8 cellular contexts compared by ENCODE assay signal in the genomic region with DNA sequence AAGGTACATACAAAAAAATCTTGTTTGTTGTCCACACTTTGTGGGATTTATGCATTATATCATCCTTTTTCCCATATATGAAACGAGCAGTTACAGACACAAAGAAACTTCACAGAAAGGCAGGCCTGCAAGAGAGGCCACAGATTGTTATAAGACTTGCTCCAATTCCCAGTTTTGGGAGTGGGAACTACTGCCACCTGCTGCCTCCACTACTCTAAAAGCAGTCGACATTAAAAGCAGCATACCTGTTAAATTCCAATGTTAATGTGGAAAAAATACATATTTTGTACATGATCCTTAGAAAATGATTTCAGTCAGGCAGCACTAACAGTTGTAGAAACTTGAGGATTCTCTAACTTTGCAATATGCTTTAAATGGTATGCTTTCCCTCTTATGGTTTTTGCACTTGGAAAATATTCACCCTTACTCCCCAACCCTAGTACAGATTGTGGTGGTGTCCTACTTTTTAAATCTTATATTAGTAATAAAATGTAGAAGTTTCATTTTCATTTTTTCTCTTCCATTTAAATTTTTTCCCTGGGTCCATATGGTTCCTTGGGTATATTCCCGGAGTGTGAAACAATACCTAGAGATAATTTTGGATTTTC. TPM values are rescaled to one million over a fixed set of nuclear protein-coding genes. Genes with fewer than 3 reads are reported as not detected.
DNase-seq lines count a peak whose midpoint lies in the region; ATAC-seq, FAIRE-seq and TF ChIP-seq lines count a peak whose summit lies in the region.

No MANE protein-coding gene starts in this region.

- peaks cover 7% of the 10 kb centered on the region for H3K4me1 ChIP-seq in mesendoderm (ENCODE audit: control insufficient read depth, low read depth, low read length)

- TF ChIP-seq CTCF in D721Med (IDR thresholded peaks at IDR 0.05; ENCODE audit: insufficient read depth, missing control alignments) (peak; percentile 69), cardiac fibroblast (IDR thresholded peaks at IDR 0.05; ENCODE audit: low read depth, low read length) (peak; percentile 52)

- no peak overlapping the region for H2BK120ac ChIP-seq in mesendoderm (ENCODE audit: low read depth, low read length)

- H3K23ac ChIP-seq in mesendoderm (ENCODE audit: low read length): no peak overlapping the region

- H4K8ac ChIP-seq in mesendoderm (ENCODE audit: low read depth, low read length): no peak overlapping the region

- no peak overlapping the region for H3K4me2 ChIP-seq in mesendoderm (ENCODE audit: low read length)

- H3K27me3 ChIP-seq in mesendoderm (ENCODE audit: insufficient read depth, low read length, poor library complexity): no peaks in the 10 kb centered on the region

- no peak overlapping the region for H2AK5ac ChIP-seq in mesendoderm (ENCODE audit: low read length)

- H3K27ac ChIP-seq in mesendoderm (ENCODE audit: low read depth, low read length): no peak overlapping the region

- no CpG with 5 or more reads among the region's 3 CpGs for WGBS in mesendoderm (ENCODE audit: extremely low coverage, insufficient coverage, low lambda C conversion rate)

- DNase-seq in D721Med (ENCODE audit: insufficient read length, low spot score): no peak
- DNase-seq in NCI-H2196 (lab: John Stamatoyannopoulos, UW; ENCODE audit: unreplicated experiment): peak; percentile 63
- DNase-seq in cardiac fibroblast (ENCODE audit: low read depth in 2 of 2): peak; percentile 62 to 63
- DNase-seq in mesendoderm: peak; percentile 61
- DNase-seq in activated CD4-positive, alpha-beta T cell treated with anti-CD3 and anti-CD28 coated beads, Interleukin-2, amount 50 U/mL, for 1 hour: no peak

- H3K4me3 ChIP-seq in cardiac fibroblast (replicated peaks in 1 of 2; ENCODE audit: low read depth in 2 of 2, low read length in 2 of 2): no peak overlapping the region
- H3K4me3 ChIP-seq in mesendoderm (ENCODE audit: low read length): no peak overlapping the region

- no peak overlapping the region for H4K5ac ChIP-seq in mesendoderm (ENCODE audit: low read length)

- FAIRE-seq in D721Med (lab: Jason Lieb, UNC): no peak

- no peak overlapping the region for H2BK5ac ChIP-seq in mesendoderm (ENCODE audit: low read length)

- H3K9ac ChIP-seq in mesendoderm (ENCODE audit: low read length): no peak overlapping the region

- H3K4ac ChIP-seq in mesendoderm (ENCODE audit: low read depth, low read length): no peak overlapping the region

- H2BK15ac ChIP-seq in mesendoderm (replicated peaks; ENCODE audit: low read depth): no peak overlapping the region

- H3K18ac ChIP-seq in mesendoderm (ENCODE audit: low read length): no peak overlapping the region

- no peaks in the 10 kb centered on the region for H3K36me3 ChIP-seq in mesendoderm (ENCODE audit: control insufficient read depth, insufficient read depth, low read length)

- H3K79me1 ChIP-seq in mesendoderm (ENCODE audit: low read length): no peaks in the 10 kb centered on the region

- no peak for ATAC-seq in GM18511 (IDR thresholded peaks at IDR 0.05; ENCODE audit: unreplicated experiment)
- no peak for ATAC-seq in GM21528 (IDR thresholded peaks at IDR 0.05; ENCODE audit: low FRiP score, unreplicated experiment)
- no peak for ATAC-seq in HG03439 (IDR thresholded peaks at IDR 0.05; ENCODE audit: unreplicated experiment)

- no peaks in the 10 kb centered on the region for H3K79me2 ChIP-seq in mesendoderm (ENCODE audit: control insufficient read depth, insufficient read depth, low read length)

- H3K56ac ChIP-seq in mesendoderm (ENCODE audit: low read length): no peak overlapping the region

RNA-seq across cellular contexts. Expression of a gene that starts 37.9 kb away (rescaled TPM):
- not detected for polyA plus RNA-seq in mesendoderm (2013, experiment 1 of 2)
- not detected for polyA plus RNA-seq in mesendoderm (2013, experiment 2 of 2)

Comparison
In these comparisons a context has a peak if more than half of its experiments do, and no peak if none do; other contexts are left out.
1. DNase-seq: peak in NCI-H2196 (single experiment), cardiac fibroblast (2 of 2) and mesendoderm (single experiment); none in D721Med (single experiment) and activated CD4-positive, alpha-beta T cell treated with anti-CD3 and anti-CD28 coated beads, Interleukin-2, amount 50 U/mL, for 1 hour (single experiment).